Comparison of ENCODE assay signal across 8 cellular contexts in the genomic region with DNA sequence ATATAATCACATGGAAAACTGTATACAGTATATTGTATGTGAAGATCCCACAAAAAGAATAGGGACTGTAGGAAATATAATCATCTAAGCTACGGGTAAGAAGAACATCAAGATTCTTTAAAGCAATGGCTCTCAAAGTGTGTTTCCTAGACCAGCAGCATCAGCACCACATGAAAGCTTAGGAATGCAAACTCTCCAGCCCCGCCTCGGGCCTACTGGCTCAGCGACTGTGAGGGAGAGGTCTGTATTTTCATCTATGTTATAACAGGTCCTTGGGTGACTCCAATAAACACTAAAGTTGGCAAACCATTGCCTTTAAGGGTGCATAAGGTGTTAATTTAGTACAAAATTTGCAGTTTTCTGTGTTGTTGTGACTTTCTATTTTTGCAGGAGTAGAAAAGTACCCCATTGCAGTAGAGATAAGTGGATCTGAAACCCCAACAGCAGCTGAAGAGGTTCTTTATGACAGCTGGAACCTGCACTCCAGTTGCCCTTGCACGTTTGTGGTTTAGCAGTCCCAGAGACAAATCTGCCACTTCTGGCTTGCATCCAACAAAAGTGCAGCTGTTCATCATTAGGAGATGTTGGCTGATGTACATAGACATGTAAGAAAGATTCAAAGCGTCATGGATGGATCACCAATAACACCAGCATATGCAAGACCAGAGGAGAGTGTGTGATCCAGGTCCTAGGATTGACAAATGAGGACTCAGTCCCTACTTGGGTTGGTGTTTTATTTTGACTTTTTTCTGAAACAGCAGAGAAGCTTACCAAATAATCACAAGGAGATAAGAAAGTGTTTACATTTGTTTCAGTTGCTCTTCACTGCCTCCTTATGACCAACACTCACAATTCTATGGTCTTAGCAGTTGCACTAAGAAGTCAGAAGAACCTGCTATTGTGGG. TPM values are rescaled to one million over a fixed set of nuclear protein-coding genes. Genes with fewer than 3 reads are reported as not detected.
A peak's percentile ranks its signal among the peaks of the same experiment; 100 is the strongest.
DNase-seq lines count a peak whose midpoint lies in the region; ATAC-seq and TF ChIP-seq lines count a peak whose summit lies in the region.

No MANE protein-coding gene starts in this region.

- no peak overlapping the region for H2BK15ac ChIP-seq in H9 (ENCODE audit: low read depth, low read length)

- H3K36me3 Mint-ChIP-seq in H9 (ENCODE audit: insufficient read depth in 1 of 3, low read depth in 3 of 3) = no peaks in the 10 kb centered on the region
- peaks cover 6% of the 10 kb centered on the region for H3K36me3 Mint-ChIP-seq in activated T-helper 2 cell treated with anti-CD3 and anti-CD28 coated beads, Interferon-gamma antibody, Interleukin-2, Interleukin-4, amounts not matched to agents 10 μg/mL and 5 μg/mL and 100 μg/mL, durations not matched to agents 14 hours and 24 hours and 36 hours (ENCODE audit: low read depth)

- H3K14ac ChIP-seq in H9 (ENCODE audit: insufficient read depth, low read length) = no peak overlapping the region

- H3T11ph ChIP-seq in H9 (ENCODE audit: low read length) = no peak overlapping the region

- peak; percentile 95 for ATAC-seq in GM21447 (IDR thresholded peaks at IDR 0.05; ENCODE audit: unreplicated experiment)

- H3K4ac ChIP-seq in H9 (ENCODE audit: low read depth, low read length) = no peak overlapping the region

- no peak overlapping the region for H3K9ac ChIP-seq in H9 (ENCODE audit: extremely low read depth, insufficient read length, low read length)

- H3K4me3 Mint-ChIP-seq in H9 = no peak overlapping the region
- no peak overlapping the region for H3K4me3 Mint-ChIP-seq in activated T-helper 2 cell treated with anti-CD3 and anti-CD28 coated beads, Interferon-gamma antibody, Interleukin-2, Interleukin-4, amounts not matched to agents 10 μg/mL and 5 μg/mL and 100 μg/mL, durations not matched to agents 14 hours and 24 hours and 36 hours (ENCODE audit: low read depth)

- H2AFZ ChIP-seq in H9 (ENCODE audit: low read length) = no peak overlapping the region

- H3K4me3 ChIP-seq in HL-60 (replicated peaks; ENCODE audit: insufficient read depth, low read length) (no peak overlapping the region), HAP-1 (no peak overlapping the region)

- H3K4me2 ChIP-seq in H9 (ENCODE audit: insufficient read depth, insufficient read length, low read length) = no peak overlapping the region

- TF ChIP-seq CTCF in GM12872 (IDR thresholded peaks at IDR 0.05; ENCODE audit: insufficient read depth, low read depth, low read length) (peak; percentile 32; the same call in 1 of the 3 replicates), HL-60 (IDR thresholded peaks at IDR 0.05; ENCODE audit: insufficient read depth, low read length) (no peak), H9 (conservative IDR thresholded peaks at IDR 0.05) (no peak)

- no peak overlapping the region for H2BK120ac ChIP-seq in H9 (ENCODE audit: low read depth, low read length, poor library complexity, severe bottlenecking)

- H3K4me1 Mint-ChIP-seq in H9 = peaks cover 0 to 2% of the 10 kb centered on the region in 2 experiments; a peak in 2 of 4 replicates
- peaks cover 21% of the 10 kb centered on the region for H3K4me1 Mint-ChIP-seq in activated T-helper 2 cell treated with anti-CD3 and anti-CD28 coated beads, Interferon-gamma antibody, Interleukin-2, Interleukin-4, amounts not matched to agents 10 μg/mL and 5 μg/mL and 100 μg/mL, durations not matched to agents 14 hours and 24 hours and 36 hours (ENCODE audit: low read depth)

- no peak overlapping the region for H3K18ac ChIP-seq in H9 (ENCODE audit: insufficient read length, low read depth, low read length)

- no CpG with 5 or more reads among the region's 6 CpGs for WGBS in H9 (ENCODE audit: extremely low coverage, insufficient read length, low lambda C conversion rate)

- H3K36me3 ChIP-seq in HAP-1 (replicated peaks) = no peaks in the 10 kb centered on the region

- H3K27me3 Mint-ChIP-seq in H9 (ENCODE audit: low read depth) = no peaks in the 10 kb centered on the region
- peaks cover under 1% of the 10 kb centered on the region for H3K27me3 Mint-ChIP-seq in activated T-helper 2 cell treated with anti-CD3 and anti-CD28 coated beads, Interferon-gamma antibody, Interleukin-2, Interleukin-4, amounts not matched to agents 10 μg/mL and 5 μg/mL and 100 μg/mL, durations not matched to agents 14 hours and 24 hours and 36 hours (ENCODE audit: low read depth)

- no peak overlapping the region for H3K23ac ChIP-seq in H9 (ENCODE audit: insufficient read length, low read depth, low read length)

- H4K8ac ChIP-seq in H9 (replicated peaks; ENCODE audit: insufficient read length, low read depth, low read length) = no peak overlapping the region

- no peak overlapping the region for H2BK5ac ChIP-seq in H9 (ENCODE audit: insufficient read length, low read length)

- no peaks in the 10 kb centered on the region for H3K4me1 ChIP-seq in H9 (ENCODE audit: insufficient read depth, low read length)
- H3K4me1 ChIP-seq in HAP-1 = no peaks in the 10 kb centered on the region

- H3K27ac ChIP-seq in HL-60 (replicated peaks) (no peak overlapping the region), H9 (ENCODE audit: insufficient read length, low read depth, low read length) (no peak overlapping the region)

- no peaks in the 10 kb centered on the region for H3K27me3 ChIP-seq in HL-60 (ENCODE audit: insufficient read depth, poor library complexity, severe bottlenecking)
- no peaks in the 10 kb centered on the region for H3K27me3 ChIP-seq in H9 (ENCODE audit: insufficient read depth, low read length)
- H3K27me3 ChIP-seq in HAP-1 (ENCODE audit: low read depth) = no peaks in the 10 kb centered on the region

- H4K5ac ChIP-seq in H9 (ENCODE audit: insufficient read length, low read depth, low read length) = no peak overlapping the region

- no peak overlapping the region for H4K91ac ChIP-seq in H9 (ENCODE audit: insufficient read length, low read depth, low read length)

- H3K9me3 Mint-ChIP-seq in H9 = peaks cover 0 to 2% of the 10 kb centered on the region in 2 experiments; a peak in 1 of 5 replicates
- peaks cover 9% of the 10 kb centered on the region for H3K9me3 Mint-ChIP-seq in activated T-helper 2 cell treated with anti-CD3 and anti-CD28 coated beads, Interferon-gamma antibody, Interleukin-2, Interleukin-4, amounts not matched to agents 10 μg/mL and 5 μg/mL and 100 μg/mL, durations not matched to agents 14 hours and 24 hours and 36 hours

- intact Hi-C loops in activated T-helper 2 cell treated with anti-CD3 and anti-CD28 coated beads, Interferon-gamma antibody, Interleukin-2, Interleukin-4, amounts not matched to agents 10 μg/mL and 5 μg/mL and 100 μg/mL, durations not matched to agents 14 hours and 24 hours and 36 hours (cut with micrococcal nuclease) = no loop called here

- no peaks in the 10 kb centered on the region for H3K79me1 ChIP-seq in H9 (ENCODE audit: insufficient read depth, low read depth, low read length, poor library complexity, severe bottlenecking)

- DNase-seq in HL-60 (ENCODE audit: low read depth in 1 of 2, low spot score in 1 of 2) (peak; percentile 69 to 88), SHP77 (lab: John Stamatoyannopoulos, UW) (peak; percentile 86 to 89), GM03348 (ENCODE audit: low spot score) (no peak), H9 (no peak), HAP-1 (ENCODE audit: low spot score in 2 of 2) (no peak)
- DNase-seq in activated T-helper 2 cell treated with anti-CD3 and anti-CD28 coated beads, Interferon-gamma antibody, Interleukin-2, Interleukin-4, amounts not matched to agents 10 μg/mL and 5 μg/mL and 100 μg/mL, durations not matched to agents 14 hours and 24 hours and 36 hours (ENCODE audit: low spot score) = no peak

- H4K20me1 ChIP-seq in H9 (ENCODE audit: control insufficient read depth, insufficient read depth, insufficient read length) = no peaks in the 10 kb centered on the region

- H2BK12ac ChIP-seq in H9 (ENCODE audit: insufficient read length, low read depth, low read length) = no peak overlapping the region

- H2BK20ac ChIP-seq in H9 (ENCODE audit: low read depth, low read length, poor library complexity, severe bottlenecking) = no peak overlapping the region

- no peak overlapping the region for H3K56ac ChIP-seq in H9 (ENCODE audit: insufficient read length, low read depth, low read length)

- H3K79me2 ChIP-seq in H9 (ENCODE audit: insufficient read depth, low read length) = no peaks in the 10 kb centered on the region

- H3K9me3 ChIP-seq in H9 (ENCODE audit: control insufficient read depth, low read depth, low read length) = no peaks in the 10 kb centered on the region
- no peaks in the 10 kb centered on the region for H3K9me3 ChIP-seq in HAP-1

- H2AK5ac ChIP-seq in H9 (ENCODE audit: insufficient read length, low read length) = no peak overlapping the region

- H3K23me2 ChIP-seq in H9 (ENCODE audit: insufficient read length, low read depth, low read length, poor library complexity, severe bottlenecking) = no peaks in the 10 kb centered on the region

- H3K27ac Mint-ChIP-seq in H9 = no peak overlapping the region
- H3K27ac Mint-ChIP-seq in activated T-helper 2 cell treated with anti-CD3 and anti-CD28 coated beads, Interferon-gamma antibody, Interleukin-2, Interleukin-4, amounts not matched to agents 10 μg/mL and 5 μg/mL and 100 μg/mL, durations not matched to agents 14 hours and 24 hours and 36 hours = no peak overlapping the region

- in situ Hi-C loops in HAP-1 (cut with MboI; ENCODE audit: low sequenced_read_pairs) = no loop called here

RNA-seq across cellular contexts. Expression of a gene that starts 15.9 kb away (rescaled TPM):
- total RNA-seq in H9 (2021) = 14.2 and 15.8 TPM in 2 replicates
- 26.8 and 27.9 TPM in 2 replicates for total RNA-seq in activated T-helper 2 cell treated with anti-CD3 and anti-CD28 coated beads, Interferon-gamma antibody, Interleukin-2, Interleukin-4, amounts not matched to agents 10 μg/mL and 5 μg/mL and 100 μg/mL, durations not matched to agents 14 hours and 24 hours and 36 hours

RNA-seq across cellular contexts. Expression of a gene that starts 42.7 kb away (rescaled TPM):
- 3.1 TPM in 2 replicates for total RNA-seq in H9 (2021)
- total RNA-seq in activated T-helper 2 cell treated with anti-CD3 and anti-CD28 coated beads, Interferon-gamma antibody, Interleukin-2, Interleukin-4, amounts not matched to agents 10 μg/mL and 5 μg/mL and 100 μg/mL, durations not matched to agents 14 hours and 24 hours and 36 hours = 23.4 and 24.7 TPM in 2 replicates

Comparison
In these comparisons a context has a peak if more than half of its experiments do, and no peak if none do; other contexts are left out.
1. DNase-seq: peak in HL-60 (2 of 2) and SHP77 (2 of 2); none in GM03348 (single experiment), H9 (single experiment), activated T-helper 2 cell treated with anti-CD3 and anti-CD28 coated beads, Interferon-gamma antibody, Interleukin-2, Interleukin-4, amounts not matched to agents 10 μg/mL and 5 μg/mL and 100 μg/mL, durations not matched to agents 14 hours and 24 hours and 36 hours (single experiment) and HAP-1 (0 of 2).